In the genomic region with DNA sequence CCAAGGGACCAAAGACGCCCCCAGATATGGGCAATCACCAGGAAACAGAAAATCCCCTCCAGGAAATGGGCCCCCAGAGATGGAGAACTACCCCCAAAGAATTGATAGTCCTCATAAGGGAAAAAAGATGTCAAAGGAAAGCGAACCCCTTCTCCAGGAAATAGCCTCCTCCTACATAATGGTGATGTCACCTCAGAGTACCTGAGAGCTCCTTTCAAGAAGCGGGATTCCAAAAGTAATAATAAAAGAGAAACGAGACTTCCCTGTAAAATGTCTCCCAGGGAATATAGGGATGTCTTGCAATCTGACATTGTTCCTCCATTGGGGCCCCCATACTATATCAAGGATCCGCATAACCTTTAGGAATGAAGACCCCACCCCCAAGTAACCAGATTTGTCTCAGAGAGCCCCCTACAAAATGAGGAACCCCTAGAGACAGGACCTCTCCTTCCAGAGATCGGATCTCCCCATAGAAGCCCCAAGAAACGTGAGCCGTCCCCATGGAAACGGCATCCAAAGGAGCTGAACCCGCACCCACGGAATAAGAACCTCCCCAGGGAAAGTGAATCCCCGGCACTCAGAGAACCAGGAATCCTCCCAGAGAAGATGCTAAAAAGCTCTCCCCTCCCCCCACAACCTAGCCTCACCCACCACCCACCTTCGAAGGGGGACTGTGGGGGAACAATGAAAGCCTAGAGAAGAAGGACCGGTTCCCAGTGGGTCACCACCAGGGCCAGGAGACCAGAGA, we compare ENCODE assay signal across 9 cellular contexts. TPM values are rescaled to one million over a fixed set of nuclear protein-coding genes. Genes with fewer than 3 reads are reported as not detected.
DNase-seq lines count a peak whose midpoint lies in the region; ATAC-seq, FAIRE-seq and TF ChIP-seq lines count a peak whose summit lies in the region.
"Had no signal": no experiment of that assay in that cellular context is flagged by ENCODE, and none has a peak within 500 bp of the region (broad histone marks: within the 10 kb centered on the region; RNA-seq: fewer than 3 reads in every experiment).

No MANE protein-coding gene starts in this region.

- H3K4ac ChIP-seq in H9 (ENCODE audit: low read depth, low read length) (no peak overlapping the region), mesenchymal stem cell (ENCODE audit: low read depth in 1 of 2, low read length in 2 of 2) (peak overlapping the region in 1 of 2 experiments; percentile 87)

- no peak overlapping the region for H2BK5ac ChIP-seq in H9 (ENCODE audit: insufficient read length, low read length)
- no peak overlapping the region for H2BK5ac ChIP-seq in mesenchymal stem cell (ENCODE audit: low read depth, low read length, poor library complexity, severe bottlenecking)

- no peak overlapping the region for H4K5ac ChIP-seq in H9 (ENCODE audit: insufficient read length, low read depth, low read length)

- H3K79me1 ChIP-seq in H9 (ENCODE audit: insufficient read depth, low read depth, low read length, poor library complexity, severe bottlenecking) (no peaks in the 10 kb centered on the region), mesenchymal stem cell (replicated peaks; ENCODE audit: low read length, poor library complexity, severe bottlenecking) (peaks cover 21% of the 10 kb centered on the region)

- no peak overlapping the region for H3K9ac ChIP-seq in H9 (ENCODE audit: extremely low read depth, insufficient read length, low read length)
- H3K9ac ChIP-seq in mesenchymal stem cell (ENCODE audit: low read length): peak overlapping the region; percentile 87

- peaks cover 4 to 12% (median 7%) of the 10 kb centered on the region in 3 experiments; a peak in 6 of 7 replicates for H3K36me3 Mint-ChIP-seq in H9 (ENCODE audit: insufficient read depth in 1 of 3, low read depth in 3 of 3)

- H3K9me3 ChIP-seq in A549 (no peaks in the 10 kb centered on the region), H9 (ENCODE audit: control insufficient read depth, low read depth, low read length) (no peaks in the 10 kb centered on the region), mesenchymal stem cell (ENCODE audit: control insufficient read depth, low read length) (no peaks in the 10 kb centered on the region), vagina (no peaks in the 10 kb centered on the region)

- TF ChIP-seq CTCF in A549 (IDR thresholded peaks at IDR 0.05) (no peak), H9 (conservative IDR thresholded peaks at IDR 0.05) (no peak), astrocyte of the spinal cord (IDR thresholded peaks at IDR 0.05; ENCODE audit: low read depth, low read length) (no peak), vagina (IDR thresholded peaks at IDR 0.05) (no peak)

- TF ChIP-seq RAD21 in A549 (conservative IDR thresholded peaks at IDR 0.05 in 1 of 2, IDR thresholded peaks at IDR 0.05 in 1 of 2): no peak

- CTCF ChIA-PET in A549 (lab: Yijun Ruan, JAX): interaction anchor here (0.9 to 3.0 kb wide), 8 partner anchors 13 to 179 kb away, joined by 3 to 12 read pairs (median 5); no protein-coding TSS in a partner anchor

- peak overlapping the region in 2 of 3 experiments; percentile 49 to 68; a peak in 3 of 7 replicates for H3K27ac Mint-ChIP-seq in H9

- H2BK12ac ChIP-seq in H9 (ENCODE audit: insufficient read length, low read depth, low read length) (no peak overlapping the region), mesenchymal stem cell (ENCODE audit: low read length in 2 of 2) (peak overlapping the region in 1 of 2 experiments; percentile 49)

- peaks cover 0 to 5% of the 10 kb centered on the region in 2 experiments for H3K36me3 ChIP-seq in mesenchymal stem cell (ENCODE audit: control insufficient read depth in 1 of 2, insufficient read depth in 2 of 2, low read depth in 1 of 2, low read length in 2 of 2)
- peaks cover 0 to 3% of the 10 kb centered on the region in 2 donors for H3K36me3 ChIP-seq in vagina

- H3K23ac ChIP-seq in H9 (ENCODE audit: insufficient read length, low read depth, low read length) (no peak overlapping the region), mesenchymal stem cell (ENCODE audit: low read length in 2 of 2) (no peak overlapping the region)

- H2AK5ac ChIP-seq in H9 (ENCODE audit: insufficient read length, low read length) (no peak overlapping the region), mesenchymal stem cell (ENCODE audit: low read length, severe bottlenecking) (no peak overlapping the region)

- intact Hi-C loops in vagina (cut with DNase I): loop anchor here (5.0 kb wide), 1 partner anchor 166 kb away; the partner anchor contains the start of gene CDC37

- no peaks in the 10 kb centered on the region for H4K20me1 ChIP-seq in H9 (ENCODE audit: control insufficient read depth, insufficient read depth, insufficient read length)

- H3K27ac ChIP-seq in A549: peak overlapping the region; percentile 68 to 89; a peak in 4 of 6 replicates
- H3K27ac ChIP-seq in H9 (ENCODE audit: insufficient read length, low read depth, low read length): no peak overlapping the region
- no peak overlapping the region for H3K27ac ChIP-seq in mesenchymal stem cell (ENCODE audit: low read length, poor library complexity, severe bottlenecking)
- H3K27ac ChIP-seq in vagina: peak overlapping the region; percentile 82

- H3K9me3 Mint-ChIP-seq in H9: no peaks in the 10 kb centered on the region

- TF ChIP-seq EP300 in A549 (IDR thresholded peaks at IDR 0.05): no peak

- no peak overlapping the region for H2BK20ac ChIP-seq in H9 (ENCODE audit: low read depth, low read length, poor library complexity, severe bottlenecking)

- no peaks in the 10 kb centered on the region for H3K27me3 ChIP-seq in H9 (ENCODE audit: insufficient read depth, low read length)
- H3K27me3 ChIP-seq in mesenchymal stem cell (ENCODE audit: control insufficient read depth in 1 of 2, insufficient read depth in 1 of 2, low read length in 2 of 2): no peaks in the 10 kb centered on the region
- H3K27me3 ChIP-seq in vagina: no peaks in the 10 kb centered on the region

- peaks cover 10% of the 10 kb centered on the region for H3K23me2 ChIP-seq in H9 (ENCODE audit: insufficient read length, low read depth, low read length, poor library complexity, severe bottlenecking)

- 55% methylated on average over 9 of the region's 14 CpGs for WGBS in A549 (ENCODE audit: missing lambda C conversion rate)
- WGBS in H9 (ENCODE audit: extremely low coverage, insufficient read length, low lambda C conversion rate): no CpG with 5 or more reads among the region's 14 CpGs
- WGBS in mesenchymal stem cell: 7% methylated on average over 10 of the region's 14 CpGs

- H2BK15ac ChIP-seq in H9 (ENCODE audit: low read depth, low read length) (no peak overlapping the region), mesenchymal stem cell (ENCODE audit: low read depth, poor library complexity, severe bottlenecking) (no peak overlapping the region)

- H3K14ac ChIP-seq in H9 (ENCODE audit: insufficient read depth, low read length) (no peak overlapping the region), mesenchymal stem cell (ENCODE audit: low read length in 2 of 2) (peak overlapping the region in 1 of 2 experiments; percentile 62)

- TF ChIP-seq POLR2A in A549 (IDR thresholded peaks at IDR 0.05; ENCODE audit: low read length) (no peak), vagina (IDR thresholded peaks at IDR 0.05) (no peak)

- peak overlapping the region; percentile 88 for H3K4me3 ChIP-seq in A549
- H3K4me3 ChIP-seq in astrocyte of the spinal cord (ENCODE audit: low read depth, low read length): peak overlapping the region; percentile 70
- peak overlapping the region; percentile 85 to 94 for H3K4me3 ChIP-seq in mesenchymal stem cell (ENCODE audit: insufficient read depth in 1 of 2, low read depth in 1 of 2, low read length in 2 of 2)
- peak overlapping the region; percentile 69 to 81 for H3K4me3 ChIP-seq in vagina

- DNase-seq in A549 (ENCODE audit: low read depth in 1 of 2, low spot score in 1 of 2): no peak
- DNase-seq in H9: no peak
- no peak for DNase-seq in astrocyte of the spinal cord (ENCODE audit: low read depth, low spot score)
- peak; percentile 33 for DNase-seq in mesenchymal stem cell
- DNase-seq in vagina (ENCODE audit: extremely low spot score in 2 of 2): no peak
- DNase-seq in SKM-1 treated with dmso at 0.1 percent for 144 hours (lab: John Stamatoyannopoulos, UW; ENCODE audit: unreplicated experiment): no peak

- no peak overlapping the region for H3K56ac ChIP-seq in H9 (ENCODE audit: insufficient read length, low read depth, low read length)

- no peak overlapping the region for H2AFZ ChIP-seq in H9 (ENCODE audit: low read length)
- peak overlapping the region; percentile 93 for H2AFZ ChIP-seq in mesenchymal stem cell (ENCODE audit: low read depth, low read length)

- H2BK120ac ChIP-seq in H9 (ENCODE audit: low read depth, low read length, poor library complexity, severe bottlenecking) (no peak overlapping the region), mesenchymal stem cell (ENCODE audit: low read depth, low read length) (no peak overlapping the region)

- H4K91ac ChIP-seq in H9 (ENCODE audit: insufficient read length, low read depth, low read length): no peak overlapping the region
- H4K91ac ChIP-seq in mesenchymal stem cell (ENCODE audit: low read length): peak overlapping the region; percentile 88

- peak overlapping the region; percentile 78 to 90 for H3K4me3 Mint-ChIP-seq in H9

- no peak for FAIRE-seq in A549 (lab: Jason Lieb, UNC)

- no peak for ATAC-seq in A549
- no peak for ATAC-seq in HG03280 (IDR thresholded peaks at IDR 0.05; ENCODE audit: unreplicated experiment)
- ATAC-seq in GM18498 (IDR thresholded peaks at IDR 0.05; ENCODE audit: unreplicated experiment): no peak

- H3T11ph ChIP-seq in H9 (ENCODE audit: low read length): no peak overlapping the region

- H4K8ac ChIP-seq in H9 (replicated peaks; ENCODE audit: insufficient read length, low read depth, low read length) (no peak overlapping the region), mesenchymal stem cell (ENCODE audit: low read length) (no peak overlapping the region)

- no peak overlapping the region for H3K18ac ChIP-seq in H9 (ENCODE audit: insufficient read length, low read depth, low read length)
- peak overlapping the region; percentile 16 to 94 for H3K18ac ChIP-seq in mesenchymal stem cell (ENCODE audit: low read depth in 1 of 2, low read length in 2 of 2)

- peaks cover 33 to 39% of the 10 kb centered on the region in 2 experiments for H3K4me1 Mint-ChIP-seq in H9

- no peaks in the 10 kb centered on the region for H3K79me2 ChIP-seq in H9 (ENCODE audit: insufficient read depth, low read length)

- H3K4me1 ChIP-seq in A549 (peaks cover 28% of the 10 kb centered on the region), H9 (ENCODE audit: insufficient read depth, low read length) (no peaks in the 10 kb centered on the region), mesenchymal stem cell (ENCODE audit: control insufficient read depth, insufficient read depth, low read depth, low read length) (peaks cover 27% of the 10 kb centered on the region), vagina (peaks cover 57% of the 10 kb centered on the region)

- H3K4me2 ChIP-seq in A549 (peak overlapping the region; percentile 91), H9 (ENCODE audit: insufficient read depth, insufficient read length, low read length) (peak overlapping the region; percentile 71), mesenchymal stem cell (ENCODE audit: low read length, poor library complexity, severe bottlenecking) (peak overlapping the region; percentile 95)

- in situ Hi-C loops in astrocyte of the spinal cord (cut with HindIII; ENCODE audit: low sequenced_read_pairs): no loop called here

- H3K27me3 Mint-ChIP-seq in H9 (ENCODE audit: low read depth): peaks cover 16% of the 10 kb centered on the region

- POLR2A ChIA-PET in A549 (lab: Yijun Ruan, JAX): no interaction called here

RNA-seq across cellular contexts. Expression of gene CDKN2D, which starts 0.9 kb away (rescaled TPM):
- polyA plus RNA-seq in A549 (2011; rRNA removed): 2.6 and 3.1 TPM in 2 replicates
- 9.4 and 11.5 TPM in 2 replicates for polyA plus RNA-seq in A549 (2012; cell fraction: cytosol; rRNA removed)
- 4.8 and 8.9 TPM in 2 replicates for polyA plus RNA-seq in A549 (2012; cell fraction: nucleus; rRNA removed)
- polyA plus RNA-seq in A549 (2017; fragmentation: RNase III; extraction: RNeasy Plus Mini Kit Qiagen cat#74134 plus additional on column Dnase treatment): 3.9 to 4.3 TPM (median 4.1 TPM) in 3 replicates
- 1.0 and 2.0 TPM in 2 replicates for polyA minus RNA-seq in A549 (2011; rRNA and poly(A)+ RNA removed)
- 2.8 and 3.7 TPM in 2 replicates for total RNA-seq in H9 (2021)
- 6.9 TPM for polyA plus RNA-seq in mesenchymal stem cell (2013, experiment 1 of 2)
- 6.6 TPM for polyA plus RNA-seq in mesenchymal stem cell (2013, experiment 2 of 2)
- total RNA-seq in vagina: 22.8 TPM

RNA-seq across cellular contexts. Expression of gene KRI1, which starts 2.1 kb away (rescaled TPM):
- polyA plus RNA-seq in A549 (2011; rRNA removed) (10.6 and 21.6 TPM in 2 replicates), A549 (2017; fragmentation: RNase III; extraction: RNeasy Plus Mini Kit Qiagen cat#74134 plus additional on column Dnase treatment) (23.2 to 25.6 TPM (median 25.2 TPM) in 3 replicates)
- 14.0 and 14.4 TPM in 2 replicates for polyA plus RNA-seq in A549 (2012; cell fraction: cytosol; rRNA removed)
- 42.6 and 45.9 TPM in 2 replicates for polyA plus RNA-seq in A549 (2012; cell fraction: nucleus; rRNA removed)
- 5.7 and 6.3 TPM in 2 replicates for polyA minus RNA-seq in A549 (2011; rRNA and poly(A)+ RNA removed)
- total RNA-seq in H9 (2021) (57.4 and 63.8 TPM in 2 replicates), vagina (21.6 TPM)
- polyA plus RNA-seq in mesenchymal stem cell (2013, experiment 1 of 2): 12.8 TPM
- 12.4 TPM for polyA plus RNA-seq in mesenchymal stem cell (2013, experiment 2 of 2)

RNA-seq across cellular contexts. Expression of gene AP1M2, which starts 19.2 kb away (rescaled TPM):
- polyA plus RNA-seq in A549 (2011; rRNA removed) (13.0 and 17.4 TPM in 2 replicates), A549 (2017; fragmentation: RNase III; extraction: RNeasy Plus Mini Kit Qiagen cat#74134 plus additional on column Dnase treatment) (44.8 to 53.1 TPM (median 45.0 TPM) in 3 replicates)
- polyA plus RNA-seq in A549 (2012; cell fraction: cytosol; rRNA removed): 30.6 and 31.2 TPM in 2 replicates
- polyA plus RNA-seq in A549 (2012; cell fraction: nucleus; rRNA removed): 8.6 and 21.0 TPM in 2 replicates
- polyA minus RNA-seq in A549 (2011; rRNA and poly(A)+ RNA removed): 8.1 and 9.1 TPM in 2 replicates
- total RNA-seq in H9 (2021) (146 and 150 TPM in 2 replicates), vagina (29.0 TPM)
- polyA plus RNA-seq in mesenchymal stem cell (2013, experiment 1 of 2): 1.3 TPM
- polyA plus RNA-seq in mesenchymal stem cell (2013, experiment 2 of 2): 2.3 TPM
- total RNA-seq: myocyte had no signal

RNA-seq across cellular contexts. Expression of gene ATG4D, which starts 24.2 kb away (rescaled TPM):
- polyA plus RNA-seq in A549 (2011; rRNA removed) (6.9 and 7.3 TPM in 2 replicates), A549 (2017; fragmentation: RNase III; extraction: RNeasy Plus Mini Kit Qiagen cat#74134 plus additional on column Dnase treatment) (10.4 to 12.4 TPM (median 10.7 TPM) in 3 replicates)
- polyA plus RNA-seq in A549 (2012; cell fraction: cytosol; rRNA removed): 17.8 and 24.2 TPM in 2 replicates
- 69.2 and 76.8 TPM in 2 replicates for polyA plus RNA-seq in A549 (2012; cell fraction: nucleus; rRNA removed)
- polyA minus RNA-seq in A549 (2011; rRNA and poly(A)+ RNA removed): 10.8 and 14.9 TPM in 2 replicates
- total RNA-seq in H9 (2021) (55.2 and 55.8 TPM in 2 replicates), vagina (18.2 TPM)
- 15.9 TPM for polyA plus RNA-seq in mesenchymal stem cell (2013, experiment 1 of 2)
- 16.0 TPM for polyA plus RNA-seq in mesenchymal stem cell (2013, experiment 2 of 2)

RNA-seq across cellular contexts. Expression of gene S1PR5, which starts 50.6 kb away (rescaled TPM):
- polyA plus RNA-seq in A549 (2011; rRNA removed) (0.99 and 2.1 TPM in 2 replicates), A549 (2017; fragmentation: RNase III; extraction: RNeasy Plus Mini Kit Qiagen cat#74134 plus additional on column Dnase treatment) (3.0 to 3.8 TPM (median 3.1 TPM) in 3 replicates)
- polyA plus RNA-seq in A549 (2012; cell fraction: cytosol; rRNA removed): 2.2 and 3.3 TPM in 2 replicates
- polyA plus RNA-seq in A549 (2012; cell fraction: nucleus; rRNA removed): 2.5 and 5.1 TPM in 2 replicates
- polyA minus RNA-seq in A549 (2011; rRNA and poly(A)+ RNA removed): 0.78 and 0.83 TPM in 2 replicates
- total RNA-seq in H9 (2021) (7.1 and 8.1 TPM in 2 replicates), vagina (36.6 TPM)
- 5.2 TPM for polyA plus RNA-seq in mesenchymal stem cell (2013, experiment 1 of 2)
- 5.2 TPM for polyA plus RNA-seq in mesenchymal stem cell (2013, experiment 2 of 2)

Comparison
In these comparisons a context has a peak if more than half of its experiments do, and no peak if none do; other contexts are left out.
1. H3K27ac ChIP-seq: peak in A549 (2 of 2) and vagina (single experiment); none in H9 (single experiment) and mesenchymal stem cell (single experiment).
2. Peak in every context shown above with its lines, with median percentiles within 50 percentile points of each other: H3K4me2 ChIP-seq and H3K4me3 ChIP-seq.